26 cellular contexts compared by ENCODE assay signal in genomic region chr6:89643411-89643810, GRCh38. TPM values are rescaled to one million over a fixed set of nuclear protein-coding genes. Genes with fewer than 3 reads are reported as not detected.
DNase-seq lines count a peak whose midpoint lies in the region; ATAC-seq and TF ChIP-seq lines count a peak whose summit lies in the region.
"Had no signal": no experiment of that assay in that cellular context is flagged by ENCODE, and none has a peak within 500 bp of the region (broad histone marks: within the 10 kb centered on the region; RNA-seq: fewer than 3 reads in every experiment).

No MANE protein-coding gene starts in this region.

- peak overlapping the region in 1 of 5 experiments; percentile 56 for H3K4me3 Mint-ChIP-seq in brain
- H3K4me3 Mint-ChIP-seq: activated CD4-positive, alpha-beta memory T cell treated with anti-CD3 and anti-CD28 coated beads, Interleukin-2, amount 10 ng/mL, durations not matched to agents 7 days and 5 days; CD4-positive, CD25-positive, alpha-beta regulatory T cell; GM23338; T-helper 1 cell treated with Interleukin-12 subunit alpha and Interleukin-12 subunit beta and Interleukin-4 antibody, amounts not matched to agents 30 μg/mL and 1 μg/mL, for 36 hours had no signal

- ATAC-seq in heart left ventricle (peak; percentile 18 to 35 (median 25)), right cardiac atrium (no peak), GM19023 (IDR thresholded peaks at IDR 0.05; ENCODE audit: unreplicated experiment) (no peak)
- ATAC-seq: activated CD4-positive, CD25-positive, alpha-beta regulatory T cell treated with anti-CD3 and anti-CD28 coated beads, Interleukin-2, amount 50 U/mL, for 24 hours; GM23338; stimulated activated naive CD8-positive, alpha-beta T cell treated with anti-CD3 and anti-CD28 coated beads, Interleukin-15, Interleukin-2, amounts not matched to agents 100 U/mL and 50 U/mL, for 24 hours had no signal

- peaks cover 7% of the 10 kb centered on the region for H3K27me3 Mint-ChIP-seq in brain
- H3K27me3 Mint-ChIP-seq: activated CD4-positive, alpha-beta memory T cell treated with anti-CD3 and anti-CD28 coated beads, Interleukin-2, amount 10 ng/mL, durations not matched to agents 7 days and 5 days; CD4-positive, CD25-positive, alpha-beta regulatory T cell had no signal

- peaks cover 37% of the 10 kb centered on the region for H3K36me3 Mint-ChIP-seq in brain

- peaks cover 0 to 2% (median 0%) of the 10 kb centered on the region in 5 experiments for H3K9me3 Mint-ChIP-seq in brain
- H3K9me3 Mint-ChIP-seq: activated CD4-positive, alpha-beta memory T cell treated with anti-CD3 and anti-CD28 coated beads, Interleukin-2, amount 10 ng/mL, durations not matched to agents 7 days and 5 days; CD4-positive, CD25-positive, alpha-beta regulatory T cell; GM23338; T-helper 1 cell treated with Interleukin-12 subunit alpha and Interleukin-12 subunit beta and Interleukin-4 antibody, amounts not matched to agents 30 μg/mL and 1 μg/mL, for 36 hours had no signal

- peak overlapping the region in 1 of 12 donors; percentile 18 for H3K27ac ChIP-seq in heart left ventricle
- H3K27ac ChIP-seq in right cardiac atrium (ENCODE audit: low read length), result no peak overlapping the region
- peak overlapping the region; percentile 55 for H3K27ac ChIP-seq in temporal lobe (ENCODE audit: low read depth, low read length)
- H3K27ac ChIP-seq: epithelial cell of prostate, thoracic aorta had no signal

- intact Hi-C loops in heart left ventricle (cut with DNase I) (no loop called here), right cardiac atrium (cut with DNase I) (no loop called here)

- no peak overlapping the region for H3K4me3 ChIP-seq in heart left ventricle
- no peak overlapping the region for H3K4me3 ChIP-seq in right cardiac atrium (ENCODE audit: low read length)
- H3K4me3 ChIP-seq: GM23338, lung, thoracic aorta had no signal

- H3K27me3 ChIP-seq in heart left ventricle, result no peaks in the 10 kb centered on the region
- H3K27me3 ChIP-seq in right cardiac atrium (ENCODE audit: control insufficient read depth, insufficient read depth), result no peaks in the 10 kb centered on the region

- DNase-seq in heart left ventricle (peak in 1 of 5 donors; percentile 8), right cardiac atrium (no peak), medulla oblongata (ENCODE audit: extremely low spot score) (peak; percentile 70), 8988T (no peak)
- DNase-seq: activated CD4-positive, alpha-beta memory T cell treated with anti-CD3 and anti-CD28 coated beads, Interleukin-2, amount 10 ng/mL, durations not matched to agents 7 days and 5 days; activated gamma-delta T cell treated with Interleukin-2 at 50 U/mL for 16 hours; activated T-cell treated with anti-CD3 and anti-CD28 coated beads for 4 hours; CD4-positive, CD25-positive, alpha-beta regulatory T cell; effector CD4-positive, alpha-beta T cell; glutamatergic neuron; islet precursor cell; MV-4-11; NCI-H1694; NCI-H2171 treated with DMSO at 0.1 percent for 48 hours; NCI-H774; SK-N-SH; stimulated activated naive CD8-positive, alpha-beta T cell treated with anti-CD3 and anti-CD28 coated beads, Interleukin-15, Interleukin-2, amounts not matched to agents 100 U/mL and 50 U/mL, for 24 hours had no signal

- H3K9me3 ChIP-seq in heart left ventricle, result no peaks in the 10 kb centered on the region
- no peaks in the 10 kb centered on the region for H3K9me3 ChIP-seq in right cardiac atrium (ENCODE audit: control insufficient read depth, low read length)
- H3K9me3 ChIP-seq: SK-N-SH, thoracic aorta had no signal

- TF ChIP-seq POLR2A in heart left ventricle (IDR thresholded peaks at IDR 0.05), result no peak

- H3K4me1 ChIP-seq in heart left ventricle (peaks cover 0 to 15% (median 5%) of the 10 kb centered on the region in 12 donors), right cardiac atrium (ENCODE audit: control insufficient read depth, insufficient read depth, low read length) (no peaks in the 10 kb centered on the region)

- 42 to 58% (median 48%) methylated on average over 3 of the region's 3 CpGs for WGBS in heart left ventricle, 4 donors
- 54% methylated on average over 3 of the region's 3 CpGs for WGBS in right cardiac atrium

- peaks cover 25% of the 10 kb centered on the region for H3K4me1 Mint-ChIP-seq in brain

- H3K36me3 ChIP-seq in heart left ventricle, result peaks cover 0 to 64% (median 53%) of the 10 kb centered on the region in 9 donors

- TF ChIP-seq CTCF in heart left ventricle (IDR thresholded peaks at IDR 0.05) (no peak), brain (conservative IDR thresholded peaks at IDR 0.05) (no peak)

- peak overlapping the region in 3 of 5 experiments; percentile 88 to 89 (median 88) for H3K27ac Mint-ChIP-seq in brain
- H3K27ac Mint-ChIP-seq: activated CD4-positive, alpha-beta memory T cell treated with anti-CD3 and anti-CD28 coated beads, Interleukin-2, amount 10 ng/mL, durations not matched to agents 7 days and 5 days; GM23338; T-helper 1 cell treated with Interleukin-12 subunit alpha and Interleukin-12 subunit beta and Interleukin-4 antibody, amounts not matched to agents 30 μg/mL and 1 μg/mL, for 36 hours had no signal

RNA-seq across cellular contexts. Expression of gene LYRM2, which starts 4.9 kb away (rescaled TPM):
- 10 to 100 TPM; 15.2 to 50.0 (median 44.3) TPM for total RNA-seq in heart left ventricle
- polyA plus RNA-seq in heart left ventricle, result 10 to 100 TPM; 16.9 to 35.7 TPM
- total RNA-seq in right cardiac atrium, result 10 to 100 TPM; 38.0 to 48.7 (median 41.7) TPM
- polyA plus RNA-seq in right cardiac atrium, result 25.9 TPM
- polyA plus RNA-seq in brain (ENCODE audit: insufficient read depth, low read depth, low replicate concordance), result 31.0 TPM
- 16.7 TPM for total RNA-seq in temporal lobe

Comparison
In these comparisons a context has a peak if more than half of its experiments do, and no peak if none do; other contexts are left out.
1. ATAC-seq: peak in heart left ventricle (4 of 4); none in right cardiac atrium (0 of 2) and GM19023 (single experiment).